2 cellular contexts compared by ENCODE assay signal in genomic region chr6:161218222-161218621, GRCh38.
TF ChIP-seq lines count a peak whose summit lies in the region.

No MANE protein-coding gene starts in this region.

TF ChIP-seq in GM12878, 131 proteins besides CTCF, POLR2A, EP300 and RAD21:
- no peak for TF ChIP-seq ZNF24 (IDR thresholded peaks at IDR 0.05)
- TF ChIP-seq E2F8 (IDR thresholded peaks at IDR 0.05; ENCODE audit: low read depth, partially characterized antibody): no peak
- no peak for TF ChIP-seq YBX1 (IDR thresholded peaks at IDR 0.05)
- TF ChIP-seq PML (IDR thresholded peaks at IDR 0.05; ENCODE audit: low read length): no peak
- no peak for TF ChIP-seq GATAD2B (conservative IDR thresholded peaks at IDR 0.05; ENCODE audit: low read depth)
- TF ChIP-seq EED (IDR thresholded peaks at IDR 0.05; ENCODE audit: low read depth): no peak
- TF ChIP-seq ZBTB33 (IDR thresholded peaks at IDR 0.05): no peak
- no peak for TF ChIP-seq MYB (IDR thresholded peaks at IDR 0.05; ENCODE audit: borderline replicate concordance, low read depth, low read length)
- TF ChIP-seq E2F4 (IDR thresholded peaks at IDR 0.05; ENCODE audit: low read depth, low read length): no peak
- no peak for TF ChIP-seq ZNF384 (IDR thresholded peaks at IDR 0.05; ENCODE audit: borderline replicate concordance, low read depth, low read length)
- no peak for TF ChIP-seq STAT3 (IDR thresholded peaks at IDR 0.05; ENCODE audit: low read depth, low read length)
- TF ChIP-seq ZNF592 (IDR thresholded peaks at IDR 0.05): no peak
- no peak for TF ChIP-seq ASH2L (IDR thresholded peaks at IDR 0.05; ENCODE audit: borderline replicate concordance, low read depth)
- TF ChIP-seq DPF2 (IDR thresholded peaks at IDR 0.05): no peak
- TF ChIP-seq CHD4 (IDR thresholded peaks at IDR 0.05): no peak
- no peak for TF ChIP-seq ATF7 (IDR thresholded peaks at IDR 0.05; ENCODE audit: low read depth)

TF ChIP-seq in HepG2, 621 proteins besides CTCF, POLR2A, EP300 and RAD21:
- TF ChIP-seq ZNF263 (CRISPR knock-in tag; IDR thresholded peaks at IDR 0.05) (no peak), ZNF589 (CRISPR knock-in tag; conservative IDR thresholded peaks at IDR 0.05) (no peak), STAG1 (CRISPR knock-in tag; IDR thresholded peaks at IDR 0.05) (peak; percentile 28), RXRB (CRISPR knock-in tag; IDR thresholded peaks at IDR 0.05; ENCODE audit: borderline replicate concordance) (no peak)
